In the genomic region with DNA sequence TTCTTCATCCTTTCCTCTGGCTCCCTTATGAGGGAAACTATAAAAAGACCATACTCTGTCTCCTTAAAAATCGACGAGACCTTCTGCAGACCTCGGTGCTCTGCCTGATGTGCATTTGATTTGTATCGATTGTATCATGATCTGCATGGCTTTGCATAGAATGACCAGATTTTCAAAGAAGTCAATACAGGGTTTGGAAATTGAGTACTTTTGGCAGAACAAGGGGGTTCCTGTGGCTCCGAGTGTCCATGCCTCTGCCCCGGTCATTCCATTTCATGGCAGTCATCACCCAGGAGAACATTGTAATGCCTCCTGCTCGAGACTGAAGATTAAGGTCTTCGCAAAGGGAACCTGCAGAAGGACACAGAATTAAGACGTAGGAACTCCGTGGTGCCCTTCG, we compare ENCODE assay signal across 8 cellular contexts. TPM values are rescaled to one million over a fixed set of nuclear protein-coding genes. Genes with fewer than 3 reads are reported as not detected.
DNase-seq lines count a peak whose midpoint lies in the region; ATAC-seq and TF ChIP-seq lines count a peak whose summit lies in the region.

No MANE protein-coding gene starts in this region.

- POLR2A ChIA-PET in SK-N-SH (lab: Yijun Ruan, JAX): interaction anchor here (1.2 to 1.7 kb wide), 5 partner anchors 8 to 92 kb away, joined by 3 to 13 read pairs (median 6); a partner anchor contains a TSS

- H4K20me1 ChIP-seq in SK-N-SH (ENCODE audit: insufficient read depth): peaks cover 15% of the 10 kb centered on the region; the same call in 1 of the 2 replicates

- H3K4me2 ChIP-seq in SK-N-SH: peak overlapping the region; percentile 80

- peak overlapping the region; percentile 87 for H3K9ac ChIP-seq in SK-N-SH

- H3K9me2 ChIP-seq in SK-N-SH: no peaks in the 10 kb centered on the region

- TF ChIP-seq EP300 in SK-N-SH (IDR thresholded peaks at IDR 0.05; ENCODE audit: borderline replicate concordance in 1 of 2, low read depth in 1 of 2, low read length in 1 of 2): no peak

- DNase-seq in heart left ventricle (no peak), Right ventricle myocardium inferior (ENCODE audit: missing footprints) (no peak), SK-N-SH (no peak), fibroblast of the aortic adventitia (ENCODE audit: low read depth) (no peak), gastrocnemius medialis (no peak), HPDE6-E6E7 (ENCODE audit: extremely low spot score) (no peak), NCI-H748 treated with DMSO at 0.1 percent for 48 hours (lab: John Stamatoyannopoulos, UW) (no peak)

- intact Hi-C loops in heart left ventricle (cut with DNase I): loop anchor here in 5 of 10 donors (2.0 to 10.0 kb wide), 4 partner anchors 26 to 96 kb away; a partner anchor contains a TSS
- intact Hi-C loops in Right ventricle myocardium inferior (cut with DNase I): loop anchor here (5.0 kb wide), 1 partner anchor 47 kb away; no protein-coding TSS in a partner anchor
- intact Hi-C loops in gastrocnemius medialis (cut with DNase I; ENCODE audit: low total_unique reads): loop anchor here (1.0 to 2.0 kb wide), 2 partner anchors 26 to 92 kb away; a partner anchor contains a TSS

- H2AFZ ChIP-seq in SK-N-SH (ENCODE audit: low read depth): peak overlapping the region; percentile 65

- CTCF ChIA-PET in SK-N-SH (lab: Yijun Ruan, JAX): interaction anchor here (1.6 kb wide), 1 partner anchor 11 kb away, joined by 5 read pairs; no protein-coding TSS in a partner anchor

- H3K4me1 ChIP-seq in heart left ventricle (peaks cover 0 to 59% (median 39%) of the 10 kb centered on the region in 12 donors), SK-N-SH (ENCODE audit: control insufficient read depth in 1 of 2, insufficient read depth in 2 of 2, low read depth in 1 of 2, low read length in 1 of 2) (peaks cover 15 to 26% of the 10 kb centered on the region in 2 experiments; a peak in 3 of 4 replicates), gastrocnemius medialis (peaks cover 25 to 26% of the 10 kb centered on the region in 2 donors)

- H3K36me3 ChIP-seq in heart left ventricle (peaks cover 0 to 36% (median 26%) of the 10 kb centered on the region in 9 donors), SK-N-SH (replicated peaks in 1 of 2; ENCODE audit: control insufficient read depth in 1 of 2, insufficient read depth in 2 of 2, low read length in 1 of 2) (peaks cover 23 to 34% of the 10 kb centered on the region in 2 experiments), gastrocnemius medialis (peaks cover 0 to 21% of the 10 kb centered on the region in 2 donors)

- H3K79me2 ChIP-seq in SK-N-SH (ENCODE audit: insufficient read depth): peaks cover 53% of the 10 kb centered on the region

- WGBS in heart left ventricle, 4 donors: 2 to 5% (median 2%) methylated on average over 11 of the region's 11 CpGs
- under 1% methylated on average over 11 of the region's 11 CpGs for WGBS in SK-N-SH (ENCODE audit: low lambda C conversion rate)

- H3K4me3 ChIP-seq in heart left ventricle (peak overlapping the region; percentile 60 to 99 (median 86)), SK-N-SH (ENCODE audit: low read depth in 2 of 2, low read length in 1 of 2) (peak overlapping the region; percentile 73 to 86), fibroblast of the aortic adventitia (ENCODE audit: low read depth, low read length) (peak overlapping the region; percentile 90), gastrocnemius medialis (peak overlapping the region; percentile 79 to 93 (median 86))

- TF ChIP-seq RAD21 in SK-N-SH (IDR thresholded peaks at IDR 0.05; ENCODE audit: low read length): no peak

- TF ChIP-seq POLR2A in heart left ventricle (IDR thresholded peaks at IDR 0.05) (no peak), gastrocnemius medialis (IDR thresholded peaks at IDR 0.05) (no peak)

- ATAC-seq in heart left ventricle (no peak), Right ventricle myocardium inferior (no peak), gastrocnemius medialis (no peak), HG03175 (IDR thresholded peaks at IDR 0.05; ENCODE audit: unreplicated experiment) (no peak)

- TF ChIP-seq CTCF in heart left ventricle (IDR thresholded peaks at IDR 0.05) (no peak), SK-N-SH (IDR thresholded peaks at IDR 0.05) (no peak), fibroblast of the aortic adventitia (IDR thresholded peaks at IDR 0.05; ENCODE audit: insufficient read depth, low read length) (no peak), gastrocnemius medialis (IDR thresholded peaks at IDR 0.05 in 4 of 5, conservative IDR thresholded peaks at IDR 0.05 in 1 of 5) (no peak)

- H3K27ac ChIP-seq in heart left ventricle (peak overlapping the region; percentile 76 to 97 (median 93)), SK-N-SH (ENCODE audit: low read depth in 2 of 2, low read length in 1 of 2) (peak overlapping the region; percentile 69 to 89), gastrocnemius medialis (peak overlapping the region; percentile 74 to 91 (median 88))

- peaks cover 3% of the 10 kb centered on the region for H3F3A ChIP-seq in SK-N-SH (replicated peaks; ENCODE audit: insufficient read depth)

- in situ Hi-C loops in gastrocnemius medialis (cut with MboI; ENCODE audit: low sequenced_read_pairs in 4 of 4): loop anchor here in 1 of 4 donors (25.0 kb wide), 1 partner anchor 598 kb away; no protein-coding TSS in a partner anchor

- H3K27me3 ChIP-seq in heart left ventricle: no peaks in the 10 kb centered on the region
- H3K27me3 ChIP-seq in SK-N-SH (ENCODE audit: insufficient read depth): no peaks in the 10 kb centered on the region
- no peaks in the 10 kb centered on the region for H3K27me3 ChIP-seq in gastrocnemius medialis

- H3K9me3 ChIP-seq in heart left ventricle: no peaks in the 10 kb centered on the region
- H3K9me3 ChIP-seq in SK-N-SH: no peaks in the 10 kb centered on the region
- no peaks in the 10 kb centered on the region for H3K9me3 ChIP-seq in gastrocnemius medialis

TF ChIP-seq in SK-N-SH, 30 proteins besides CTCF, POLR2A, EP300 and RAD21 (continues in another document):
- no peak for TF ChIP-seq RXRA (IDR thresholded peaks at IDR 0.05; ENCODE audit: borderline replicate concordance, low read depth)
- TF ChIP-seq, protein P1, sequence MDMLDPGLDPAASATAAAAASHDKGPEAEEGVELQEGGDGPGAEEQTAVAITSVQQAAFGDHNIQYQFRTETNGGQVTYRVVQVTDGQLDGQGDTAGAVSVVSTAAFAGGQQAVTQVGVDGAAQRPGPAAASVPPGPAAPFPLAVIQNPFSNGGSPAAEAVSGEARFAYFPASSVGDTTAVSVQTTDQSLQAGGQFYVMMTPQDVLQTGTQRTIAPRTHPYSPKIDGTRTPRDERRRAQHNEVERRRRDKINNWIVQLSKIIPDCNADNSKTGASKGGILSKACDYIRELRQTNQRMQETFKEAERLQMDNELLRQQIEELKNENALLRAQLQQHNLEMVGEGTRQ (IDR thresholded peaks at IDR 0.05; ENCODE audit: borderline replicate concordance, low read depth, low read length): no peak
- no peak for TF ChIP-seq GABPA (IDR thresholded peaks at IDR 0.05; ENCODE audit: low read depth)
- TF ChIP-seq, protein P2, sequence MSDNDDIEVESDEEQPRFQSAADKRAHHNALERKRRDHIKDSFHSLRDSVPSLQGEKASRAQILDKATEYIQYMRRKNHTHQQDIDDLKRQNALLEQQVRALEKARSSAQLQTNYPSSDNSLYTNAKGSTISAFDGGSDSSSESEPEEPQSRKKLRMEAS (IDR thresholded peaks at IDR 0.05; ENCODE audit: low read depth): no peak
- no peak for TF ChIP-seq JUND (IDR thresholded peaks at IDR 0.05)
- TF ChIP-seq POLR2AphosphoS5 (IDR thresholded peaks at IDR 0.05; ENCODE audit: low read depth, low read length): no peak

RNA-seq across cellular contexts. Expression of a gene that starts 0.7 kb away (rescaled TPM):
- total RNA-seq in heart left ventricle: 10 to 100 TPM in 6 of 9 donors, 1 to 10 TPM in 3; 7.4 to 18.3 (median 13.8) TPM
- 1 to 10 TPM; 5.4 to 7.0 TPM for polyA plus RNA-seq in heart left ventricle
- 11.8 TPM for total RNA-seq in Right ventricle myocardium inferior
- 19.7 and 22.3 TPM in 2 replicates for polyA plus RNA-seq in SK-N-SH (2012; rRNA removed)
- polyA plus RNA-seq in SK-N-SH (2012; cell fraction: cytosol; rRNA removed): 13.1 and 15.6 TPM in 2 replicates
- 29.2 and 44.4 TPM in 2 replicates for polyA plus RNA-seq in SK-N-SH (2012; cell fraction: nucleus; rRNA removed)
- total RNA-seq in fibroblast of the aortic adventitia (ENCODE audit: low replicate concordance): 18.4 and 19.8 TPM in 2 replicates
- 10 to 100 TPM in 1 of 4 donors, 1 to 10 TPM in 3; 3.1 to 13.9 (median 4.1) TPM for total RNA-seq in gastrocnemius medialis

RNA-seq across cellular contexts. Expression of a gene that starts 4.1 kb away (rescaled TPM):
- total RNA-seq in heart left ventricle (10 to 100 TPM in 5 of 9 donors, 1 to 10 TPM in 4; 4.5 to 18.4 (median 12.1) TPM), Right ventricle myocardium inferior (14.8 TPM), fibroblast of the aortic adventitia (ENCODE audit: low replicate concordance) (not detected in 2 replicates), gastrocnemius medialis (not detected)
- polyA plus RNA-seq in heart left ventricle (10 to 100 TPM in 1 of 2 donors, 1 to 10 TPM in 1; 4.1 to 23.5 TPM), SK-N-SH (2012; rRNA removed) (0.05 and 0.19 TPM in 2 replicates)
- polyA plus RNA-seq in SK-N-SH (2012; cell fraction: cytosol; rRNA removed): 0.07 and 0.14 TPM in 2 replicates
- 0.15 and 0.36 TPM in 2 replicates for polyA plus RNA-seq in SK-N-SH (2012; cell fraction: nucleus; rRNA removed)

RNA-seq across cellular contexts. Expression of a gene that starts 25.6 kb away (rescaled TPM):
- total RNA-seq in heart left ventricle (100 to 1,000 TPM; 174 to 349 (median 281) TPM), Right ventricle myocardium inferior (278 TPM), fibroblast of the aortic adventitia (ENCODE audit: low replicate concordance) (53.3 and 91.9 TPM in 2 replicates), gastrocnemius medialis (100 to 1,000 TPM in 1 of 4 donors, 10 to 100 TPM in 3; 59.5 to 114 (median 85.0) TPM)
- polyA plus RNA-seq in heart left ventricle (100 to 1,000 TPM; 123 to 274 TPM), SK-N-SH (2012; rRNA removed) (299 and 354 TPM in 2 replicates)
- polyA plus RNA-seq in SK-N-SH (2012; cell fraction: cytosol; rRNA removed): 210 and 257 TPM in 2 replicates
- 826 and 869 TPM in 2 replicates for polyA plus RNA-seq in SK-N-SH (2012; cell fraction: nucleus; rRNA removed)

RNA-seq across cellular contexts. Expression of a gene that starts 27.1 kb away (rescaled TPM):
- 1 to 10 TPM in 1 of 9 donors, not detected in 8; 1.4 TPM for total RNA-seq in heart left ventricle
- polyA plus RNA-seq in heart left ventricle: under 1 TPM in 1 of 2 donors, not detected in 1; 0.03 TPM
- total RNA-seq in Right ventricle myocardium inferior: not detected
- 0.10 and 0.12 TPM in 2 replicates for polyA plus RNA-seq in SK-N-SH (2012; rRNA removed)
- polyA plus RNA-seq in SK-N-SH (2012; cell fraction: cytosol; rRNA removed): 0.06 and 0.12 TPM in 2 replicates
- polyA plus RNA-seq in SK-N-SH (2012; cell fraction: nucleus; rRNA removed): 0.07 and 0.08 TPM in 2 replicates
- 0.16 TPM in 1 of 2 replicates, not detected in the other for total RNA-seq in fibroblast of the aortic adventitia (ENCODE audit: low replicate concordance)
- total RNA-seq in gastrocnemius medialis: 1 to 10 TPM in 3 of 4 donors, under 1 TPM in 1; 0.92 to 2.9 (median 1.7) TPM
